In the genomic region with DNA sequence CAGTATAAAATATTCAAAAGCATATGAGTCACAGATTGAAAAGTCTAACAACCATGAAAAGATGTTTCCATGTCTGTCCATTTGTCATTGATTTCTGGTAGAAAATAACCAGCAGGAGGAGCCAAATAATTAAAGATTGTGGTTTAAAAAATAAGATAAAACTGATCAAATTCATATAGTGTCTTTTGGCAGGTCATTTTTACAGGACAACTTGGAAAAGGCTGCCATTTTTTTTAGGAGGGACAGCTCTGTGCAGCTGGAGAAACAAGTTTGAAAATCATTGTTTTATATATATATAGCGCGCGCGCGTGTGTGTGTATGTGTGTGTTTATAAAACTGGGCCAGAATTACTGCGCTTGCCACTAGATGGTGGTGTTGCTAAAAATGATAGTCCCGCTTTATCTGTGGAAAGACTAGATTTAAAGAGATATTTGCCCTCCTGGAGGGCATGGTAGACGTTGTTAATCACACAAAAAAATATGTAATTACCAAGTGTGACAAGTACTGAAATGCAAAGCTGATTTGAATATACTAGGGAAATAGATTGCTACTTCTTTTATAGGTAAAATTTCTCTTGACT, we compare ENCODE assay signal across 8 cellular contexts. TPM values are rescaled to one million over a fixed set of nuclear protein-coding genes. Genes with fewer than 3 reads are reported as not detected.
DNase-seq lines count a peak whose midpoint lies in the region; ATAC-seq and TF ChIP-seq lines count a peak whose summit lies in the region.

No MANE protein-coding gene starts in this region.

- TF ChIP-seq CTCF in CD8-positive, alpha-beta T cell (IDR thresholded peaks at IDR 0.05) = peak; percentile 98
- TF ChIP-seq CTCF in cardiac muscle cell (IDR thresholded peaks at IDR 0.05; ENCODE audit: low read depth, low read length) (peak; percentile 72), psoas muscle (IDR thresholded peaks at IDR 0.05) (peak; percentile 74)

- peaks cover 51% of the 10 kb centered on the region for H3K4me1 Mint-ChIP-seq in CD8-positive, alpha-beta T cell (ENCODE audit: low read depth)
- peaks cover 44% of the 10 kb centered on the region for H3K4me1 Mint-ChIP-seq in activated naive CD8-positive, alpha-beta T cell treated with anti-CD3 and anti-CD28 coated beads for 36 hours

- DNase-seq in CD8-positive, alpha-beta T cell = peak; percentile 49 to 81 (median 73)
- DNase-seq in NCI-H1092 (lab: John Stamatoyannopoulos, UW) (peak; percentile 69), cardiac muscle cell (ENCODE audit: low read depth in 1 of 2, low spot score in 1 of 2) (peak; percentile 74 to 83), psoas muscle (peak; percentile 66 to 80)
- peak; percentile 59 for DNase-seq in activated naive CD8-positive, alpha-beta T cell treated with anti-CD3 and anti-CD28 coated beads for 36 hours

- H3K4me3 Mint-ChIP-seq in CD8-positive, alpha-beta T cell = peak overlapping the region; percentile 87
- peak overlapping the region; percentile 91 for H3K4me3 Mint-ChIP-seq in activated naive CD8-positive, alpha-beta T cell treated with anti-CD3 and anti-CD28 coated beads for 36 hours

- POLR2A ChIA-PET in CD8-positive, alpha-beta T cell (lab: Charles Lee) = interaction anchor here (0.8 to 6.3 kb wide), 12 partner anchors 13 to 332 kb away, joined by 3 to 121 read pairs (median 5); a partner anchor contains a TSS

- ATAC-seq in CD8-positive, alpha-beta T cell = peak; percentile 8
- ATAC-seq in GM21723 (IDR thresholded peaks at IDR 0.05; ENCODE audit: unreplicated experiment) (peak; percentile 38), SK-N-SH treated with all-trans-retinoic acid at 6 μM for 48 hours (peak; percentile 72), psoas muscle (peak; percentile 38 to 66 (median 54)), HG02852 (IDR thresholded peaks at IDR 0.05; ENCODE audit: unreplicated experiment) (no peak)

- no peaks in the 10 kb centered on the region for H3K36me3 ChIP-seq in CD8-positive, alpha-beta T cell (ENCODE audit: insufficient read depth, low read length)
- no peaks in the 10 kb centered on the region for H3K36me3 ChIP-seq in cardiac muscle cell
- H3K36me3 ChIP-seq in psoas muscle (ENCODE audit: insufficient read depth in 1 of 2, low read depth in 1 of 2) = no peaks in the 10 kb centered on the region

- H3K9me3 ChIP-seq in CD8-positive, alpha-beta T cell (ENCODE audit: low read length) = no peaks in the 10 kb centered on the region
- H3K9me3 ChIP-seq in cardiac muscle cell (ENCODE audit: low read depth) (no peaks in the 10 kb centered on the region), psoas muscle (no peaks in the 10 kb centered on the region)

- no peaks in the 10 kb centered on the region for H3K27me3 Mint-ChIP-seq in CD8-positive, alpha-beta T cell (ENCODE audit: low read depth)
- H3K27me3 Mint-ChIP-seq in activated naive CD8-positive, alpha-beta T cell treated with anti-CD3 and anti-CD28 coated beads for 36 hours = peaks cover 8% of the 10 kb centered on the region

- H3K27ac Mint-ChIP-seq in CD8-positive, alpha-beta T cell = peak overlapping the region; percentile 99
- peak overlapping the region; percentile 97 for H3K27ac Mint-ChIP-seq in activated naive CD8-positive, alpha-beta T cell treated with anti-CD3 and anti-CD28 coated beads for 36 hours

- no peaks in the 10 kb centered on the region for H3K27me3 ChIP-seq in CD8-positive, alpha-beta T cell (ENCODE audit: insufficient read depth, low read length)
- H3K27me3 ChIP-seq in cardiac muscle cell (peaks cover 45% of the 10 kb centered on the region), psoas muscle (ENCODE audit: insufficient read depth in 3 of 3, low read length in 2 of 3) (no peaks in the 10 kb centered on the region)

- intact Hi-C loops in CD8-positive, alpha-beta T cell (cut with DNase I, micrococcal nuclease) = loop anchor here (1.0 to 10.0 kb wide), 13 partner anchors 15 to 871 kb away; a partner anchor contains a TSS
- intact Hi-C loops in psoas muscle (cut with DNase I) = loop anchor here (1.0 to 5.0 kb wide), 7 partner anchors 57 to 341 kb away; a partner anchor contains a TSS

- H3K4me3 ChIP-seq in CD8-positive, alpha-beta T cell (ENCODE audit: low read depth, low read length) = peak overlapping the region; percentile 33
- H3K4me3 ChIP-seq in cardiac muscle cell = peak overlapping the region; percentile 7
- H3K4me3 ChIP-seq in psoas muscle = peak overlapping the region; percentile 72

- peaks cover 38% of the 10 kb centered on the region for H3K4me1 ChIP-seq in CD8-positive, alpha-beta T cell (ENCODE audit: insufficient read depth, low read length)
- H3K4me1 ChIP-seq in cardiac muscle cell (ENCODE audit: low read depth) (no peaks in the 10 kb centered on the region), psoas muscle (peaks cover 14% of the 10 kb centered on the region)

- CTCF ChIA-PET in CD8-positive, alpha-beta T cell (lab: Charles Lee) = interaction anchor here (0.5 to 9.7 kb wide), 56 partner anchors 10 to 1254 kb away, joined by 3 to 196 read pairs (median 5); a partner anchor contains a TSS

- H3K27ac ChIP-seq in CD8-positive, alpha-beta T cell (ENCODE audit: low read depth, low read length) = peak overlapping the region; percentile 97
- H3K27ac ChIP-seq in cardiac muscle cell = no peak overlapping the region
- H3K27ac ChIP-seq in psoas muscle = peak overlapping the region; percentile 96

- H3K36me3 Mint-ChIP-seq in CD8-positive, alpha-beta T cell = peaks cover 11% of the 10 kb centered on the region
- peaks cover 12% of the 10 kb centered on the region for H3K36me3 Mint-ChIP-seq in activated naive CD8-positive, alpha-beta T cell treated with anti-CD3 and anti-CD28 coated beads for 36 hours

- 0 to 1% (median 0%) methylated on average over 8 of the region's 8 CpGs for WGBS in psoas muscle, 3 donors

- H3K9me3 Mint-ChIP-seq in CD8-positive, alpha-beta T cell = no peaks in the 10 kb centered on the region
- no peaks in the 10 kb centered on the region for H3K9me3 Mint-ChIP-seq in activated naive CD8-positive, alpha-beta T cell treated with anti-CD3 and anti-CD28 coated beads for 36 hours

TF ChIP-seq in SK-N-SH treated with all-trans-retinoic acid at 6 μM for 48 hours, 23 proteins besides CTCF, POLR2A, EP300 and RAD21 (continues in another document):
- TF ChIP-seq ISL1 (CRISPR knock-in tag; IDR thresholded peaks at IDR 0.05) = no peak
- TF ChIP-seq TCF4 (CRISPR knock-in tag; IDR thresholded peaks at IDR 0.05; ENCODE audit: borderline replicate concordance) = no peak
- TF ChIP-seq ZFP3 (CRISPR knock-in tag; IDR thresholded peaks at IDR 0.05) = no peak
- no peak for TF ChIP-seq OSR1 (CRISPR knock-in tag; IDR thresholded peaks at IDR 0.05)
- no peak for TF ChIP-seq ZNF565 (CRISPR knock-in tag; conservative IDR thresholded peaks at IDR 0.05; ENCODE audit: low read depth)
- TF ChIP-seq SNAI2 (CRISPR knock-in tag; IDR thresholded peaks at IDR 0.05) = no peak
- no peak for TF ChIP-seq GLIS3 (CRISPR knock-in tag; IDR thresholded peaks at IDR 0.05)
- no peak for TF ChIP-seq ZNF70 (CRISPR knock-in tag; IDR thresholded peaks at IDR 0.05)
- no peak for TF ChIP-seq ESRRG (CRISPR knock-in tag; IDR thresholded peaks at IDR 0.05)
- no peak for TF ChIP-seq CSDC2 (CRISPR knock-in tag; IDR thresholded peaks at IDR 0.05)
- no peak for TF ChIP-seq ZFP30 (CRISPR knock-in tag; IDR thresholded peaks at IDR 0.05)
- TF ChIP-seq ZC3H10 (CRISPR knock-in tag; IDR thresholded peaks at IDR 0.05) = no peak
- TF ChIP-seq TOX (CRISPR knock-in tag; IDR thresholded peaks at IDR 0.05; ENCODE audit: borderline replicate concordance) = no peak
- TF ChIP-seq, protein P1, sequence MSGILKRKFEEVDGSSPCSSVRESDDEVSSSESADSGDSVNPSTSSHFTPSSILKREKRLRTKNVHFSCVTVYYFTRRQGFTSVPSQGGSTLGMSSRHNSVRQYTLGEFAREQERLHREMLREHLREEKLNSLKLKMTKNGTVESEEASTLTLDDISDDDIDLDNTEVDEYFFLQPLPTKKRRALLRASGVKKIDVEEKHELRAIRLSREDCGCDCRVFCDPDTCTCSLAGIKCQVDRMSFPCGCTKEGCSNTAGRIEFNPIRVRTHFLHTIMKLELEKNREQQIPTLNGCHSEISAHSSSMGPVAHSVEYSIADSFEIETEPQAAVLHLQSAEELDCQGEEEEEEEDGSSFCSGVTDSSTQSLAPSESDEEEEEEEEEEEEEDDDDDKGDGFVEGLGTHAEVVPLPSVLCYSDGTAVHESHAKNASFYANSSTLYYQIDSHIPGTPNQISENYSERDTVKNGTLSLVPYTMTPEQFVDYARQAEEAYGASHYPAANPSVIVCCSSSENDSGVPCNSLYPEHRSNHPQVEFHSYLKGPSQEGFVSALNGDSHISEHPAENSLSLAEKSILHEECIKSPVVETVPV (CRISPR knock-in tag; IDR thresholded peaks at IDR 0.05) = no peak

RNA-seq across cellular contexts. Expression of a gene that starts 1.3 kb away (rescaled TPM):
- total RNA-seq in CD8-positive, alpha-beta T cell = 10 to 100 TPM; 45.7 to 50.6 TPM
- total RNA-seq in activated naive CD8-positive, alpha-beta T cell treated with anti-CD3 and anti-CD28 coated beads for 36 hours = 10 to 100 TPM; 17.7 to 18.1 TPM
- total RNA-seq in cardiac muscle cell = 9.1 and 13.2 TPM in 2 replicates
- polyA plus RNA-seq in cardiac muscle cell = 4.5 and 8.2 TPM in 2 replicates
- total RNA-seq in psoas muscle = 10 to 100 TPM in 2 of 4 donors, 1 to 10 TPM in 2; 7.0 to 11.7 (median 8.6) TPM
- polyA plus RNA-seq in psoas muscle = 10 to 100 TPM in 1 of 3 donors, 1 to 10 TPM in 2; 6.7 to 13.9 (median 9.2) TPM

RNA-seq across cellular contexts. Expression of a gene that starts 14.4 kb away (rescaled TPM):
- under 1 TPM; 0.14 to 0.33 TPM for total RNA-seq in CD8-positive, alpha-beta T cell
- 1 to 10 TPM; 1.9 to 2.6 TPM for total RNA-seq in activated naive CD8-positive, alpha-beta T cell treated with anti-CD3 and anti-CD28 coated beads for 36 hours
- total RNA-seq in cardiac muscle cell = not detected in 2 replicates
- polyA plus RNA-seq in cardiac muscle cell = not detected in 2 replicates
- under 1 TPM in 1 of 4 donors, not detected in 3; 0.71 TPM for total RNA-seq in psoas muscle
- polyA plus RNA-seq in psoas muscle = not detected

RNA-seq across cellular contexts. Expression of a gene that starts 59.5 kb away (rescaled TPM):
- total RNA-seq in CD8-positive, alpha-beta T cell = 100 to 1,000 TPM; 168 to 177 TPM
- total RNA-seq in activated naive CD8-positive, alpha-beta T cell treated with anti-CD3 and anti-CD28 coated beads for 36 hours = 100 to 1,000 TPM; 397 to 405 TPM
- total RNA-seq in cardiac muscle cell (10.6 and 27.2 TPM in 2 replicates), psoas muscle (10 to 100 TPM; 52.8 to 73.9 (median 66.5) TPM)
- polyA plus RNA-seq in cardiac muscle cell (77.5 and 102 TPM in 2 replicates), psoas muscle (100 to 1,000 TPM in 1 of 3 donors, 10 to 100 TPM in 2; 65.0 to 136 (median 74.2) TPM)

Comparison
In these comparisons a context has a peak if more than half of its experiments do, and no peak if none do; other contexts are left out.
1. H3K4me3 ChIP-seq: peak in every context shown above with its lines; median percentile 72 in psoas muscle; 33 in CD8-positive, alpha-beta T cell; 7 in cardiac muscle cell.